Comparison of ENCODE assay signal across 25 cellular contexts in the genomic region with DNA sequence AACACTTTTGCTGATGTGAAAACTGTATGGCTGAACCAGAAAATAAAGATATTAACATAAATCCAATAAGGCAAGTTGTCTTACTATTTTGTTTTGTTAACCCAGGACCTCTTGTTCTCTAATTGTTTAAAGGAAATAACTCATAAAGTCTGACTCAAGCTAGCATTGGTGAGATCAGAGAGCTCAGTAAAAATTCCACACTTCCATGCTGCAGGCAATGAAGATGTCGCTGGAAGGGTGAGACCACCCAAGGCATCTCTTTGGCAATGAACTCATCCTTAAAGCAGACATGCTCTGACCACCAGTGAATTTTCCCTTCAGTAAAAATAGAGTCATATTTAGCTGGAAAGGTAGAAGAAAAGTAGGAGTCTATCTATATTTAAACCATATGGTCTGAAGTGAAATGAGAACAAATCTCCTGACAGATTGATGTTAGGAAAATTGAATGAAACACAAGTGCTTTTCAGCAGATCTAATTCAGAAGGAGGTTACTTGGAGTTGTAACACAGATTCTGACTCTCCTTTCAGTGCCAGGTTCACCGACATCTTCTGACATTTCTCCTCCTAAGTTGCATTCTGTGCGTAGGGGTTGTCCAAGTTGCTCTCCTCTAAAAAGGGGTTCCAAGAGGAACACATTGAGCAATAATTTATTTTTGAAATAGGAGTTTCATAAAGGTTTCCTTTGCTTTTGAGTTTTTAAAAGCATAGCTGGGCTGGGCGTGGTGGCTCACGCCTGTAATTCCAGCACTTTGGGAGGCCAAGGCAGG. TPM values are rescaled to one million over a fixed set of nuclear protein-coding genes. Genes with fewer than 3 reads are reported as not detected.
"Had no signal": no experiment of that assay in that cellular context is flagged by ENCODE, and none has a peak within 500 bp of the region (broad histone marks: within the 10 kb centered on the region; RNA-seq: fewer than 3 reads in every experiment).

No MANE protein-coding gene starts in this region.

- H3K4me1 ChIP-seq: ascending aorta had no signal

- DNase-seq: activated B cell treated with CpG ODN at 0.5 μM for 24 hours; activated CD4-positive, alpha-beta T cell treated with anti-CD3 and anti-CD28 coated beads for 1 hour; activated CD4-positive, alpha-beta T cell treated with anti-CD3 and anti-CD28 coated beads, Interleukin-2, amount 10 ng/mL, durations not matched to agents 24 days and 14 days; activated CD4-positive, alpha-beta T cell treated with anti-CD3 and anti-CD28 coated beads, Interleukin-2, amount 50 U/mL, for 48 hours; activated CD8-positive, alpha-beta memory T cell treated with anti-CD3 and anti-CD28 coated beads, Interleukin-2, amount 10 ng/mL, durations not matched to agents 7 days and 5 days; activated effector memory CD4-positive, alpha-beta T cell treated with Interleukin-2 at 50 U/mL for 16 hours; activated naive CD4-positive, alpha-beta T cell; activated T-cell treated with anti-CD3 and anti-CD28 coated beads, Interleukin-2, amount 50 U/mL, for 24 hours; brain microvascular endothelial cell; MG63; MV-4-11; NCI-H1092 treated with DMSO at 0.1 percent for 48 hours; NCI-H1417 treated with DMSO at 0.1 percent for 48 hours; NCI-H1694; NCI-H2029 treated with DMSO at 0.1 percent for 48 hours; NCI-H345; NCI-H510A; NCI-H526 treated with DMSO at 0.1 percent for 48 hours; NCI-H82; T-helper 17 cell; T-helper 9 cell had no signal

- H3K27ac ChIP-seq: ascending aorta, brain microvascular endothelial cell, cardiac muscle cell had no signal

- H3K9me3 ChIP-seq: MG63 had no signal

- ATAC-seq: activated CD8-positive, alpha-beta memory T cell treated with anti-CD3 and anti-CD28 coated beads, Interleukin-2, amount 10 ng/mL, durations not matched to agents 7 days and 5 days; T-helper 17 cell had no signal

- H3K4me3 ChIP-seq: ascending aorta, cardiac muscle cell, MG63 had no signal

- H3K36me3 ChIP-seq: ascending aorta, brain microvascular endothelial cell, cardiac muscle cell, MG63 had no signal

- H3K27me3 ChIP-seq: ascending aorta, brain microvascular endothelial cell, cardiac muscle cell, MG63 had no signal

RNA-seq across cellular contexts. Expression of gene VIPR2, which starts 32.8 kb away (rescaled TPM):
- total RNA-seq: activated B cell treated with CpG ODN at 0.5 μM for 24 hours, OCI-LY7, RPMI7951, T-helper 17 cell had no signal
